In genomic region chr2:24077535-24077877, GRCh38 we compare ENCODE assay signal across 8 cellular contexts. TPM values are rescaled to one million over a fixed set of nuclear protein-coding genes. Genes with fewer than 3 reads are reported as not detected.
DNase-seq lines count a peak whose midpoint lies in the region; ATAC-seq and TF ChIP-seq lines count a peak whose summit lies in the region.

No MANE protein-coding gene starts in this region.

- peaks cover 7% of the 10 kb centered on the region for H3K4me1 ChIP-seq in psoas muscle

- H3K27me3 ChIP-seq in psoas muscle (ENCODE audit: insufficient read depth in 3 of 3, low read length in 2 of 3) = no peaks in the 10 kb centered on the region

- DNase-seq in GM12864 (ENCODE audit: low read depth) (no peak), fibroblast of villous mesenchyme (ENCODE audit: low read depth) (no peak), psoas muscle (no peak), GM13976 (ENCODE audit: low spot score) (no peak), A172 (ENCODE audit: low spot score) (no peak), glomerular visceral epithelial cell (ENCODE audit: extremely low spot score) (no peak)

- peaks cover 5 to 29% of the 10 kb centered on the region in 2 donors for H3K36me3 ChIP-seq in psoas muscle (ENCODE audit: insufficient read depth in 1 of 2, low read depth in 1 of 2)

- WGBS in psoas muscle, 3 donors = 13 to 19% (median 17%) methylated on average over 9 of the region's 9 CpGs

- peak overlapping the region; percentile 81 for H3K27ac ChIP-seq in VCaP
- peak overlapping the region; percentile 87 for H3K27ac ChIP-seq in psoas muscle

- H3K4me3 ChIP-seq in GM12864 (ENCODE audit: low read depth, low read length) = peak overlapping the region; percentile 81
- H3K4me3 ChIP-seq in fibroblast of villous mesenchyme (ENCODE audit: low read depth, low read length) = peak overlapping the region; percentile 98
- H3K4me3 ChIP-seq in psoas muscle = peak overlapping the region; percentile 93

- intact Hi-C loops in psoas muscle (cut with DNase I) = loop anchor here (5.0 kb wide), 2 partner anchors 135 to 150 kb away; partner anchors contain the start of genes ATAD2B (in 1 of the 2) and UBXN2A (in 1 of the 2)

- H3K9me3 ChIP-seq in psoas muscle = no peaks in the 10 kb centered on the region

- no peak for ATAC-seq in psoas muscle
- ATAC-seq in HG02623 (IDR thresholded peaks at IDR 0.05; ENCODE audit: unreplicated experiment) = no peak

- TF ChIP-seq CTCF in GM12864 (IDR thresholded peaks at IDR 0.05; ENCODE audit: low read depth, low read length, missing control alignments) (no peak), VCaP (conservative IDR thresholded peaks at IDR 0.05) (no peak), fibroblast of villous mesenchyme (IDR thresholded peaks at IDR 0.05; ENCODE audit: insufficient read depth, low read depth, low read length) (no peak), psoas muscle (IDR thresholded peaks at IDR 0.05) (no peak), GM13976 (IDR thresholded peaks at IDR 0.05; ENCODE audit: borderline replicate concordance, control extremely low read depth, extremely low read depth, insufficient read depth, missing control alignments) (no peak)

- in situ Hi-C loops in GM13976 (cut with MboI; ENCODE audit: low sequenced_read_pairs, unreplicated experiment) = no loop called here

RNA-seq across cellular contexts. Expression of gene SF3B6, which starts 1.4 kb away (rescaled TPM):
- 112 and 146 TPM in 2 replicates for total RNA-seq in fibroblast of villous mesenchyme
- 10 to 100 TPM; 44.2 to 60.5 (median 55.5) TPM for total RNA-seq in psoas muscle
- 100 to 1,000 TPM in 1 of 3 donors, 10 to 100 TPM in 2; 68.2 to 116 (median 90.8) TPM for polyA plus RNA-seq in psoas muscle
- 338 and 380 TPM in 2 replicates for total RNA-seq in A172 (2014; rRNA removed; shearing (Covaris generic))

RNA-seq across cellular contexts. Expression of gene TP53I3, which starts 7.1 kb away (rescaled TPM):
- total RNA-seq in fibroblast of villous mesenchyme (66.9 and 79.9 TPM in 2 replicates), psoas muscle (1 to 10 TPM; 1.3 to 5.0 (median 2.6) TPM)
- 1 to 10 TPM; 1.7 to 5.6 (median 3.7) TPM for polyA plus RNA-seq in psoas muscle
- total RNA-seq in A172 (2014; rRNA removed; shearing (Covaris generic)) = 64.3 and 69.3 TPM in 2 replicates

RNA-seq across cellular contexts. Expression of gene FKBP1B, which starts 28.0 kb away (rescaled TPM):
- total RNA-seq in fibroblast of villous mesenchyme (6.0 and 9.3 TPM in 2 replicates), psoas muscle (1 to 10 TPM in 1 of 4 donors, under 1 TPM in 3; 0.46 to 1.8 (median 0.75) TPM)
- 1 to 10 TPM; 1.3 to 2.7 (median 2.1) TPM for polyA plus RNA-seq in psoas muscle
- 5.2 and 10.8 TPM in 2 replicates for total RNA-seq in A172 (2014; rRNA removed; shearing (Covaris generic))

RNA-seq across cellular contexts. Expression of gene WDCP, which starts 30.3 kb away (rescaled TPM):
- total RNA-seq in fibroblast of villous mesenchyme = 7.7 and 14.7 TPM in 2 replicates
- 10 to 100 TPM in 2 of 4 donors, 1 to 10 TPM in 2; 6.5 to 14.6 (median 9.7) TPM for total RNA-seq in psoas muscle
- polyA plus RNA-seq in psoas muscle = 10 to 100 TPM in 1 of 3 donors, 1 to 10 TPM in 2; 4.6 to 17.3 (median 5.0) TPM
- 10.7 and 14.7 TPM in 2 replicates for total RNA-seq in A172 (2014; rRNA removed; shearing (Covaris generic))

RNA-seq across cellular contexts. Expression of gene PFN4, which starts 45.6 kb away (rescaled TPM):
- total RNA-seq in fibroblast of villous mesenchyme (0.43 and 0.64 TPM in 2 replicates), psoas muscle (under 1 TPM in 3 of 4 donors, not detected in 1; 0.24 to 0.45 (median 0.34) TPM)
- 1 to 10 TPM in 1 of 3 donors, under 1 TPM in 2; 0.18 to 1.2 (median 0.35) TPM for polyA plus RNA-seq in psoas muscle
- 0.40 and 2.3 TPM in 2 replicates for total RNA-seq in A172 (2014; rRNA removed; shearing (Covaris generic))

Comparison
In these comparisons a context has a peak if more than half of its experiments do, and no peak if none do; other contexts are left out.
1. RNA of gene TP53I3, which starts 7.1 kb away (total RNA-seq): 66.9 to 79.9 TPM in fibroblast of villous mesenchyme and 64.3 to 69.3 TPM in A172; 1.3 to 5.0 TPM in psoas muscle; every median in the first group is over 10 times any median in the second.
2. Peak in every context shown above with its lines, with median percentiles within 50 percentile points of each other: H3K4me3 ChIP-seq.